26 cellular contexts compared by ENCODE assay signal in the genomic region with DNA sequence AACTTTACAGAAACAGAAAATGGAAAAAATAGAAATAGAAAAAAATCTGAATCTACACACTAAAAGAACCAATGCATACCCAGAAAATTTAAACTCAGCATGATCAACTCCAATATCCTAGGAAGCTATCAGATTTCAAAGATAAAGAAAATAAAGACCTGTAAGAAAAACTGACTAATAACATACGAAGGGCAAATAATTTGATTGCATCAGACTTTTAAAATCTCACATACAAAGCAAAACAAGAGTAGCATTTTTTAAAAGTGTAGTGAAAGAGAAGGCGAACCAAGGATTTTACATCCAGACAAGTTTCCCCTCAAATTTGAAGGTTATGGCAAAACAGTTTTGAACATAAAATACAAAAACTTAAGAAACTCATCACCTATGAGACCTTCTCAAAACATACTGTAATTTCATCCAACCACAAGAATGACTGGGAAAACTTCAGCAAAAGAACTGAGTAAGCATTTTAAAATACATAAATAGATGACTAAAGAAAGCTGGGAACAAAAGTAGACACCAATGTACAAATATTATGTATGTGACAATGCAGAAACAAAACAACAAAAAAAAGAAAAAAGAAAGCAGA. TPM values are rescaled to one million over a fixed set of nuclear protein-coding genes. Genes with fewer than 3 reads are reported as not detected.
DNase-seq lines count a peak whose midpoint lies in the region; ATAC-seq and TF ChIP-seq lines count a peak whose summit lies in the region.
"Had no signal": no experiment of that assay in that cellular context is flagged by ENCODE, and none has a peak within 500 bp of the region (broad histone marks: within the 10 kb centered on the region; RNA-seq: fewer than 3 reads in every experiment).

No MANE protein-coding gene starts in this region.

- H3K9me3 ChIP-seq in SK-N-MC (ENCODE audit: low read depth, low read length) = no peaks in the 10 kb centered on the region
- H3K9me3 ChIP-seq: esophagus squamous epithelium, heart left ventricle, left lung, psoas muscle, transverse colon had no signal

- no peak overlapping the region for H3K9ac ChIP-seq in SK-N-MC (ENCODE audit: insufficient read length)

- H3K27ac Mint-ChIP-seq in osteocyte (ENCODE audit: unreplicated experiment) = peak overlapping the region; percentile 68

- no peaks in the 10 kb centered on the region for H3K9me3 Mint-ChIP-seq in osteocyte (ENCODE audit: unreplicated experiment)
- H3K9me3 Mint-ChIP-seq: effector memory CD8-positive, alpha-beta T cell; H9 had no signal

- TF ChIP-seq CTCF in choroid plexus epithelial cell (conservative IDR thresholded peaks at IDR 0.05; ENCODE audit: low read depth, low read length) (no peak), osteocyte (IDR thresholded peaks at IDR 0.05) (no peak)

- peak overlapping the region; percentile 2 for H3K4me3 Mint-ChIP-seq in osteocyte (ENCODE audit: unreplicated experiment)
- H3K4me3 Mint-ChIP-seq: effector memory CD8-positive, alpha-beta T cell; H9 had no signal

- intact Hi-C loops in left colon (cut with DNase I, micrococcal nuclease) = no loop called here

- H3K36me3 ChIP-seq in SK-N-MC (ENCODE audit: insufficient read depth, low read length) = peaks cover 22% of the 10 kb centered on the region

- ATAC-seq in GM19023 (IDR thresholded peaks at IDR 0.05; ENCODE audit: unreplicated experiment) = no peak
- ATAC-seq in left colon = no peak
- ATAC-seq: effector memory CD8-positive, alpha-beta T cell; heart left ventricle; left lung; psoas muscle; stimulated activated naive CD8-positive, alpha-beta T cell treated with anti-CD3 and anti-CD28 coated beads, Interleukin-15, Interleukin-2, amounts not matched to agents 100 U/mL and 50 U/mL, for 24 hours had no signal

- peaks cover 25% of the 10 kb centered on the region for H3K4me1 Mint-ChIP-seq in osteocyte (ENCODE audit: unreplicated experiment)

- H3K36me3 Mint-ChIP-seq in osteocyte (ENCODE audit: unreplicated experiment) = peaks cover 29% of the 10 kb centered on the region

- no peak overlapping the region for H3K4me3 ChIP-seq in SK-N-MC
- no peak overlapping the region for H3K4me3 ChIP-seq in choroid plexus epithelial cell (ENCODE audit: low read depth, low read length)
- H3K4me3 ChIP-seq: esophagus squamous epithelium, heart left ventricle, left lung, psoas muscle, smooth muscle cell, transverse colon had no signal

- DNase-seq in EL = peak; percentile 1
- no peak for DNase-seq in SK-N-MC (ENCODE audit: low read depth, low spot score)
- peak; percentile 76 for DNase-seq in choroid plexus epithelial cell (ENCODE audit: low read depth)
- no peak for DNase-seq in osteocyte (ENCODE audit: extremely low spot score, unreplicated experiment)
- DNase-seq in left colon = no peak
- DNase-seq in NCI-H1105 (lab: John Stamatoyannopoulos, UW) = no peak
- DNase-seq: activated CD4-positive, alpha-beta T cell treated with anti-CD3 and anti-CD28 coated beads, Interleukin-2, amount 50 U/mL, for 4 hours; activated CD8-positive, alpha-beta memory T cell treated with anti-CD3 and anti-CD28 coated beads, Interleukin-2, amount 50 U/mL, for 48 hours; activated effector memory CD4-positive, alpha-beta T cell treated with anti-CD3 and anti-CD28 coated beads, Interleukin-2, amount 50 U/mL, for 16 hours; AML-193; amniotic stem cell; effector memory CD8-positive, alpha-beta T cell; esophagus squamous epithelium; H9; heart left ventricle; left lung; NCI-H146; NCI-H774; psoas muscle; Right ventricle myocardium superior; stimulated activated CD4-positive, alpha-beta T cell treated with anti-CD3 and anti-CD28 coated beads, Interleukin-2, amount 100 ng/mL, for 48 hours; stimulated activated naive CD8-positive, alpha-beta T cell treated with anti-CD3 and anti-CD28 coated beads, Interleukin-15, Interleukin-2, amounts not matched to agents 100 U/mL and 50 U/mL, for 24 hours; transverse colon had no signal

- H3K27me3 Mint-ChIP-seq in osteocyte (ENCODE audit: unreplicated experiment) = no peaks in the 10 kb centered on the region
- H3K27me3 Mint-ChIP-seq: effector memory CD8-positive, alpha-beta T cell had no signal

- peak overlapping the region; percentile 79 for H3K27ac ChIP-seq in SK-N-MC
- H3K27ac ChIP-seq: esophagus squamous epithelium, heart left ventricle, left lung, psoas muscle, transverse colon, VCaP had no signal

RNA-seq across cellular contexts. Expression of a gene that starts 54.8 kb away (rescaled TPM):
- total RNA-seq in osteocyte (43.6 and 48.8 TPM in 2 replicates), left colon (10 to 100 TPM; 31.0 to 35.0 TPM)

Comparison
In these comparisons a context has a peak if more than half of its experiments do, and no peak if none do; other contexts are left out.
1. DNase-seq: peak in EL (single experiment) and choroid plexus epithelial cell (single experiment); none in SK-N-MC (single experiment), osteocyte (single experiment), left colon (0 of 2) and NCI-H1105 (single experiment).